10 cellular contexts compared by ENCODE assay signal in the genomic region with DNA sequence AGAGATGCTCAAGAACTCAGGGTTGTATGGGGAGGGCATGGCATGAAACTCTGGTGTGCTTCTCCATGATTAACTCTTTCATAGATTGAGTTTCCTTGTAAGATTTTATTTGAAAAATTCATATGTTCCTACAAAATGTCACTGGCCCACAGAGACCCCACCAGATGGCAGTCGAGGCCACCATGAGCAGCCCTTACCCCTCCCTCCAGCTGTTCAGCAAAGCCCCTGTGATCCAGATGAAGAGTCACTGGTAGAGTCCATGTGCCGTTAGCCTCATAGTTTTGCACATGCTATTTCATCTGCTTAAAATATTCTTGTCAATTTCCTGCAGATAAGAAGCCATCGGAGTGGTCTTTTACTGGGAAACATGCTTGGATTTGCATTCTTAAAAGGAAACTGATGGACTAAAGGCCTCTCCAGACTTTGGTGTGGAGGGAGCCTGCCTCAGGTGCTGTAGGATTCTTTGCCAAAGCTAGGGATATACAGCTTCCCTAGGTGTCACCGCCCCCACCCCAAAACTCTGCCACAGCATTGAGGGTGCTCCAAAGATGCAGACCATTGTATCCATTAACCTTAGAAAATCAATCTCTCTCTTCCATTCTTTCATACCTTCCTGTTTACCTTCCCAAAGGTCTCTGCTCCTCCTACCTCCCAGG. TPM values are rescaled to one million over a fixed set of nuclear protein-coding genes. Genes with fewer than 3 reads are reported as not detected.
DNase-seq lines count a peak whose midpoint lies in the region; ATAC-seq, FAIRE-seq and TF ChIP-seq lines count a peak whose summit lies in the region.
"Had no signal": no experiment of that assay in that cellular context is flagged by ENCODE, and none has a peak within 500 bp of the region (broad histone marks: within the 10 kb centered on the region; RNA-seq: fewer than 3 reads in every experiment).

No MANE protein-coding gene starts in this region.

- no peaks in the 10 kb centered on the region for H3K36me3 ChIP-seq in endodermal cell (ENCODE audit: control insufficient read depth, insufficient read depth, low read length)
- no peaks in the 10 kb centered on the region for H3K36me3 ChIP-seq in smooth muscle cell (ENCODE audit: low read depth)

- no peaks in the 10 kb centered on the region for H3K9me3 Mint-ChIP-seq in activated naive CD8-positive, alpha-beta T cell treated with anti-CD3 and anti-CD28 coated beads for 36 hours
- H3K9me3 Mint-ChIP-seq in activated naive CD8-positive, alpha-beta T cell treated with anti-CD3 and anti-CD28 coated beads, Interleukin-2, amount 50 U/mL, for 24 hours: no peaks in the 10 kb centered on the region
- H3K9me3 Mint-ChIP-seq in endodermal cell: no peaks in the 10 kb centered on the region

- H3K27ac ChIP-seq in endodermal cell (ENCODE audit: low read depth, low read length): no peak overlapping the region
- no peak overlapping the region for H3K27ac ChIP-seq in smooth muscle cell (ENCODE audit: low read depth)
- H3K27ac ChIP-seq: skin epidermis had no signal

- peak; percentile 3 for DNase-seq in activated naive CD8-positive, alpha-beta T cell treated with anti-CD3 and anti-CD28 coated beads for 36 hours
- DNase-seq in activated naive CD8-positive, alpha-beta T cell treated with anti-CD3 and anti-CD28 coated beads, Interleukin-2, amount 50 U/mL, for 24 hours: no peak
- DNase-seq in NCI-H146 (lab: John Stamatoyannopoulos, UW) (peak; percentile 42), endodermal cell (peak; percentile 83), smooth muscle cell (lab: John Stamatoyannopoulos, UW; ENCODE audit: unreplicated experiment) (no peak), frontal cortex (ENCODE audit: low spot score in 2 of 2) (no peak)
- no peak for DNase-seq in stimulated activated naive CD4-positive, alpha-beta T cell treated with Interleukin-2 at 50 U/mL for 16 hours (lab: John Stamatoyannopoulos, UW)
- DNase-seq in activated naive CD4-positive, alpha-beta T cell treated with anti-CD3 and anti-CD28 coated beads, Interleukin-2, amount 50 U/mL, for 16 hours: no peak
- DNase-seq: aorta had no signal

- no peak overlapping the region for H3K4me3 Mint-ChIP-seq in activated naive CD8-positive, alpha-beta T cell treated with anti-CD3 and anti-CD28 coated beads for 36 hours
- no peak overlapping the region for H3K4me3 Mint-ChIP-seq in activated naive CD8-positive, alpha-beta T cell treated with anti-CD3 and anti-CD28 coated beads, Interleukin-2, amount 50 U/mL, for 24 hours
- no peak overlapping the region for H3K4me3 Mint-ChIP-seq in endodermal cell

- no peak overlapping the region for H3K4me3 ChIP-seq in endodermal cell (ENCODE audit: low read length)
- H3K4me3 ChIP-seq in smooth muscle cell: no peak overlapping the region
- H3K4me3 ChIP-seq: skin epidermis had no signal

- H4K20me1 ChIP-seq in smooth muscle cell (ENCODE audit: low read depth): no peaks in the 10 kb centered on the region

- no peak overlapping the region for H3K4me2 ChIP-seq in smooth muscle cell

- H3K4me1 Mint-ChIP-seq in activated naive CD8-positive, alpha-beta T cell treated with anti-CD3 and anti-CD28 coated beads for 36 hours: no peaks in the 10 kb centered on the region
- H3K4me1 Mint-ChIP-seq in activated naive CD8-positive, alpha-beta T cell treated with anti-CD3 and anti-CD28 coated beads, Interleukin-2, amount 50 U/mL, for 24 hours: no peaks in the 10 kb centered on the region
- H3K4me1 Mint-ChIP-seq in endodermal cell: peaks cover 2% of the 10 kb centered on the region

- H3K27me3 ChIP-seq in endodermal cell (ENCODE audit: control insufficient read depth, insufficient read depth, low read length, poor library complexity, severe bottlenecking) (no peaks in the 10 kb centered on the region), smooth muscle cell (ENCODE audit: low read depth) (no peaks in the 10 kb centered on the region)

- no peaks in the 10 kb centered on the region for H3F3A ChIP-seq in smooth muscle cell (ENCODE audit: low read depth)

- H3K4me1 ChIP-seq in endodermal cell (ENCODE audit: control insufficient read depth, insufficient read depth, low read length): no peaks in the 10 kb centered on the region
- H3K4me1 ChIP-seq in smooth muscle cell (ENCODE audit: low read depth): peaks cover 17% of the 10 kb centered on the region

- H3K79me2 ChIP-seq in smooth muscle cell (ENCODE audit: low read depth): no peaks in the 10 kb centered on the region

- H3K9me3 ChIP-seq in endodermal cell (ENCODE audit: control insufficient read depth, low read length) (no peaks in the 10 kb centered on the region), smooth muscle cell (replicated peaks; ENCODE audit: low read depth) (no peaks in the 10 kb centered on the region)

- H3K9ac ChIP-seq in endodermal cell (ENCODE audit: extremely low read depth, low read length, poor library complexity, severe bottlenecking): no peak overlapping the region
- H3K9ac ChIP-seq in smooth muscle cell (ENCODE audit: low read depth): no peak overlapping the region

- H3K36me3 Mint-ChIP-seq in activated naive CD8-positive, alpha-beta T cell treated with anti-CD3 and anti-CD28 coated beads for 36 hours: no peaks in the 10 kb centered on the region
- no peaks in the 10 kb centered on the region for H3K36me3 Mint-ChIP-seq in activated naive CD8-positive, alpha-beta T cell treated with anti-CD3 and anti-CD28 coated beads, Interleukin-2, amount 50 U/mL, for 24 hours (ENCODE audit: low read depth)
- no peaks in the 10 kb centered on the region for H3K36me3 Mint-ChIP-seq in endodermal cell (ENCODE audit: low read depth)

- WGBS in endodermal cell (ENCODE audit: insufficient coverage in 1 of 2, insufficient read length in 1 of 2), 2 experiments: 52 to 73% methylated on average over 2 to 4 of the region's 4 CpGs
- 42% methylated on average over 4 of the region's 4 CpGs for WGBS in smooth muscle cell (ENCODE audit: low lambda C conversion rate)

- H3K27ac Mint-ChIP-seq in activated naive CD8-positive, alpha-beta T cell treated with anti-CD3 and anti-CD28 coated beads for 36 hours: no peak overlapping the region
- no peak overlapping the region for H3K27ac Mint-ChIP-seq in activated naive CD8-positive, alpha-beta T cell treated with anti-CD3 and anti-CD28 coated beads, Interleukin-2, amount 50 U/mL, for 24 hours
- no peak overlapping the region for H3K27ac Mint-ChIP-seq in endodermal cell

- FAIRE-seq in frontal cortex (lab: Jason Lieb, UNC): no peak

- H3K27me3 Mint-ChIP-seq in activated naive CD8-positive, alpha-beta T cell treated with anti-CD3 and anti-CD28 coated beads for 36 hours: peaks cover 15% of the 10 kb centered on the region
- no peaks in the 10 kb centered on the region for H3K27me3 Mint-ChIP-seq in activated naive CD8-positive, alpha-beta T cell treated with anti-CD3 and anti-CD28 coated beads, Interleukin-2, amount 50 U/mL, for 24 hours
- no peaks in the 10 kb centered on the region for H3K27me3 Mint-ChIP-seq in endodermal cell (ENCODE audit: insufficient read depth)

- peak; percentile 88 for TF ChIP-seq CTCF in endodermal cell (conservative IDR thresholded peaks at IDR 0.05)
- TF ChIP-seq CTCF in smooth muscle cell (IDR thresholded peaks at IDR 0.05; ENCODE audit: borderline replicate concordance, insufficient read depth, poor library complexity, severe bottlenecking): peak; percentile 50

- no peak for ATAC-seq in activated naive CD8-positive, alpha-beta T cell treated with anti-CD3 and anti-CD28 coated beads, Interleukin-2, amount 50 U/mL, for 24 hours

- H2AFZ ChIP-seq in smooth muscle cell (ENCODE audit: low read depth): no peak overlapping the region

RNA-seq across cellular contexts. Expression of a gene that starts 18.8 kb away (rescaled TPM):
- not detected for total RNA-seq in activated naive CD8-positive, alpha-beta T cell treated with anti-CD3 and anti-CD28 coated beads for 36 hours
- 10 to 100 TPM in 1 of 2 donors, 1 to 10 TPM in 1; 5.3 to 18.1 TPM for total RNA-seq in endodermal cell
- 1.1 TPM for polyA plus RNA-seq in endodermal cell (2013, experiment 1 of 2)
- 1.4 TPM for polyA plus RNA-seq in endodermal cell (2013, experiment 2 of 2)
- 2.5 and 3.2 TPM in 2 replicates for total RNA-seq in smooth muscle cell
- 1.4 and 2.6 TPM in 2 replicates for polyA plus RNA-seq in smooth muscle cell
- 7.7 TPM for total RNA-seq in frontal cortex

Comparison
In these comparisons a context has a peak if more than half of its experiments do, and no peak if none do; other contexts are left out.
1. DNase-seq: peak in activated naive CD8-positive, alpha-beta T cell treated with anti-CD3 and anti-CD28 coated beads for 36 hours (single experiment), NCI-H146 (single experiment) and endodermal cell (single experiment); none in activated naive CD8-positive, alpha-beta T cell treated with anti-CD3 and anti-CD28 coated beads, Interleukin-2, amount 50 U/mL, for 24 hours (single experiment), smooth muscle cell (single experiment), stimulated activated naive CD4-positive, alpha-beta T cell treated with Interleukin-2 at 50 U/mL for 16 hours (single experiment), frontal cortex (0 of 2) and activated naive CD4-positive, alpha-beta T cell treated with anti-CD3 and anti-CD28 coated beads, Interleukin-2, amount 50 U/mL, for 16 hours (single experiment).